25 cellular contexts compared by ENCODE assay signal in genomic region chr4:143386812-143387211, GRCh38. TPM values are rescaled to one million over a fixed set of nuclear protein-coding genes. Genes with fewer than 3 reads are reported as not detected.
DNase-seq lines count a peak whose midpoint lies in the region; ATAC-seq and TF ChIP-seq lines count a peak whose summit lies in the region.
"Had no signal": no experiment of that assay in that cellular context is flagged by ENCODE, and none has a peak within 500 bp of the region (broad histone marks: within the 10 kb centered on the region; RNA-seq: fewer than 3 reads in every experiment).

No MANE protein-coding gene starts in this region.

- H2AFZ ChIP-seq in OCI-LY7 (ENCODE audit: low read length), result no peak overlapping the region

- no TSS peak for BruUV-seq in OCI-LY7 (replicated peaks; lab: Mats Ljungman, UMichigan)

- H3K9me2 ChIP-seq in DOHH2 (replicated peaks; ENCODE audit: control insufficient read depth, low read length) (no peaks in the 10 kb centered on the region), OCI-LY7 (ENCODE audit: insufficient read depth, low read length) (no peaks in the 10 kb centered on the region)

- H3K27me3 ChIP-seq in DOHH2 (ENCODE audit: control insufficient read depth, low read length) (no peaks in the 10 kb centered on the region), tibial nerve (no peaks in the 10 kb centered on the region)
- H3K27me3 ChIP-seq: MG63, upper lobe of left lung had no signal

- no peak for TF ChIP-seq CTCF in DOHH2 (IDR thresholded peaks at IDR 0.05; ENCODE audit: low read depth, low read length, poor library complexity, severe bottlenecking)
- TF ChIP-seq CTCF in OCI-LY7 (conservative IDR thresholded peaks at IDR 0.05; ENCODE audit: low read length), result no peak
- no peak for TF ChIP-seq CTCF in epithelial cell of esophagus (IDR thresholded peaks at IDR 0.05; ENCODE audit: insufficient read depth, low read depth, low read length, missing control alignments)
- no peak for TF ChIP-seq CTCF in tibial nerve (IDR thresholded peaks at IDR 0.05)

- H3K9me3 ChIP-seq in DOHH2 (ENCODE audit: control insufficient read depth, insufficient read depth, low read length), result no peaks in the 10 kb centered on the region
- H3K9me3 ChIP-seq in OCI-LY7 (ENCODE audit: low read length), result no peaks in the 10 kb centered on the region
- no peaks in the 10 kb centered on the region for H3K9me3 ChIP-seq in tibial nerve
- H3K9me3 ChIP-seq: MG63, upper lobe of left lung had no signal

- no peaks in the 10 kb centered on the region for H4K20me1 ChIP-seq in DOHH2 (ENCODE audit: control insufficient read depth, insufficient read depth, low read depth, low read length)
- no peaks in the 10 kb centered on the region for H4K20me1 ChIP-seq in OCI-LY7 (ENCODE audit: insufficient read depth, low read length)

- H3K36me3 ChIP-seq in DOHH2 (ENCODE audit: control insufficient read depth, low read length) (peaks cover 24% of the 10 kb centered on the region; the same call in 1 of the 2 replicates), OCI-LY7 (ENCODE audit: insufficient read depth, low read length) (no peaks in the 10 kb centered on the region), tibial nerve (no peaks in the 10 kb centered on the region)
- H3K36me3 ChIP-seq: MG63, upper lobe of left lung had no signal

- POLR2A ChIA-PET in OCI-LY7 (lab: Charles Lee), result interaction anchor here (1.0 to 12.2 kb wide), 3 partner anchors 23 to 33 kb away, joined by 3 to 186 read pairs (median 4); no protein-coding TSS in a partner anchor

- WGBS in tibial nerve, 2 donors, result 88 to 100% methylated on average over 1 of the region's 1 CpG

- peaks cover 45% of the 10 kb centered on the region for H3F3A ChIP-seq in DOHH2 (ENCODE audit: control insufficient read depth, insufficient read depth)

- H3K4me3 ChIP-seq in DOHH2 (ENCODE audit: low read length) (peak overlapping the region; percentile 75), OCI-LY7 (ENCODE audit: low read depth, low read length, poor library complexity, severe bottlenecking) (no peak overlapping the region), epithelial cell of esophagus (ENCODE audit: low read length) (no peak overlapping the region), tibial nerve (no peak overlapping the region)
- H3K4me3 ChIP-seq: MG63, upper lobe of left lung had no signal

- TF ChIP-seq POLR2A in tibial nerve (IDR thresholded peaks at IDR 0.05), result no peak

- H3K4me2 ChIP-seq in DOHH2 (ENCODE audit: low read length), result peak overlapping the region; percentile 90
- H3K4me2 ChIP-seq in OCI-LY7 (ENCODE audit: low read length), result peak overlapping the region; percentile 9; the same call in 1 of the 2 replicates

- H3K79me2 ChIP-seq in DOHH2 (ENCODE audit: control insufficient read depth, low read length) (peaks cover 86% of the 10 kb centered on the region), OCI-LY7 (ENCODE audit: insufficient read depth, low read depth, low read length) (peaks cover 98% of the 10 kb centered on the region)

- H3K27ac ChIP-seq in DOHH2 (ENCODE audit: low read depth, low read length) (peak overlapping the region; percentile 96), OCI-LY7 (ENCODE audit: low read depth, low read length, poor library complexity, severe bottlenecking) (peak overlapping the region; percentile 42), tibial nerve (peak overlapping the region in 2 of 4 donors; percentile 86 to 91)
- H3K27ac ChIP-seq: epithelial cell of prostate, upper lobe of left lung had no signal

- CTCF ChIA-PET in OCI-LY7 (lab: Charles Lee; ENCODE audit: unreplicated experiment), result no interaction called here

- intact Hi-C loops in OCI-LY7 (cut with micrococcal nuclease; ENCODE audit: unreplicated experiment) (no loop called here), left colon (cut with DNase I, micrococcal nuclease) (no loop called here)

- TF ChIP-seq EP300 in tibial nerve (IDR thresholded peaks at IDR 0.05), result no peak

- DNase-seq in OCI-LY7 (ENCODE audit: low spot score), result no peak
- peak; percentile 36 for DNase-seq in epithelial cell of esophagus (ENCODE audit: low read depth)
- no peak for DNase-seq in left colon
- DNase-seq in tibial nerve (ENCODE audit: low spot score in 2 of 2), result no peak
- no peak for DNase-seq in NCI-H1092 (lab: John Stamatoyannopoulos, UW)
- DNase-seq in amygdala (lab: John Stamatoyannopoulos, UW), result no peak
- no peak for DNase-seq in DMS114 treated with DMSO at 0.1 percent for 48 hours (lab: John Stamatoyannopoulos, UW; ENCODE audit: unreplicated experiment)
- DNase-seq: activated CD8-positive, alpha-beta T cell treated with anti-CD3 and anti-CD28 coated beads, Interleukin-2, amount 10 ng/mL, durations not matched to agents 7 days and 5 days; anterior cingulate cortex; DMS79; effector CD4-positive, alpha-beta T cell; KG1; MG63; NCI-H1105 treated with DMSO at 0.1 percent for 48 hours; NCI-H1930; NCI-H524 treated with DMSO at 0.1 percent for 48 hours; nephron progenitor cell; SHP77 treated with DMSO at 0.1 percent for 48 hours; stimulated activated naive B cell treated with anti-CD40 and anti-IgM and Interleukin-4, amounts not matched to agents 10 μg/mL and 1 μg/mL and 100 μg/mL, for 72 hours; T-helper 2 cell; upper lobe of left lung had no signal

- H3K4me1 ChIP-seq in DOHH2 (ENCODE audit: control insufficient read depth, low read length) (peaks cover 100% of the 10 kb centered on the region), OCI-LY7 (ENCODE audit: insufficient read depth, low read length, poor library complexity, severe bottlenecking) (peaks cover 94% of the 10 kb centered on the region), tibial nerve (peaks cover 0 to 95% (median 60%) of the 10 kb centered on the region in 4 donors)

- ATAC-seq in left colon, result peak; percentile 89
- ATAC-seq: activated CD8-positive, alpha-beta T cell treated with anti-CD3 and anti-CD28 coated beads, Interleukin-2, amount 10 ng/mL, durations not matched to agents 7 days and 5 days; activated naive CD4-positive, alpha-beta T cell treated with anti-CD3 and anti-CD28 coated beads, Interleukin-2, amount 50 U/mL, for 72 hours; Panc1; stimulated activated naive B cell treated with anti-CD40 and anti-IgM and Interleukin-4, amounts not matched to agents 10 μg/mL and 1 μg/mL and 100 μg/mL, for 72 hours had no signal

RNA-seq across cellular contexts. Expression of gene GAB1, which starts 50.1 kb away (rescaled TPM):
- 42.6 and 43.5 TPM in 2 replicates for total RNA-seq in OCI-LY7 (2014; rRNA removed; shearing (Covaris generic))
- total RNA-seq in OCI-LY7 (2022), result 99.3 and 106 TPM in 2 replicates
- 10 to 100 TPM; 69.0 to 71.1 TPM for total RNA-seq in left colon
- 100 to 1,000 TPM in 1 of 4 donors, 10 to 100 TPM in 3; 50.7 to 123 (median 81.4) TPM for total RNA-seq in tibial nerve
